In the genomic region with DNA sequence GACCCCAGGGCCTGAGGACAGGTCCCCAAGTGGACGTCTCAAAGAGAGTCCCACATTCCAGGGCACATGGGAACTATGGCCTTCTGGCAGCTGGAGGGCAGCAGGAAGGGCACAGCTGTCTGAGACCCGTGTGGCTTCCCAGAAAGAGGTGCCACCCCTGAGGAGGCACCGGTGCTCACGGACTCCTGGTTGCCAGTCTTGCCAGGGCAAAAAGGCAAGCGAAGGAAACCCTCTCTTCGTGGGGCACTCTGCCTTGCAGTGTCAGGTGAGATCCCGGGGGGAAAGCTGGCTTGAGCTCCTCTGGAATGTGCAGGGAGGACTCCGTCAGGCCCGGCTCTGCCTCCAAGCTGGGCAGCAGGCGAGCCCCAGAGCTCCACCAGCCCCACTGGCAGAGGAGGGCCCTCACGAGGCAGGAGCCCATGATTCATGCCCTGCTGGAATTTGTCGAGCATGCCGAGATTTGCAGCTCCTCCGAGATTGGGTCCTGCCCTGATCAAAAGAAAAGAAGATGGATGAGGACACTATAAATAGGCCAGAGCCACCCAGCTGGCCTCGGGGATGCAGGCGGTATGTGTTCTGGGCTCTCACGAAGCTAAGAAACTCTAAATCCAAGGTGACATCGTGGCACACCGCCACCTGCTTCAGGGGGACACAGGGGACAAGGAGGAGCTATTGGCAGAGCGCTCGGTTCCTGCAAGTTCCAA, we compare ENCODE assay signal across 9 cellular contexts. TPM values are rescaled to one million over a fixed set of nuclear protein-coding genes. Genes with fewer than 3 reads are reported as not detected.
A peak's percentile ranks its signal among the peaks of the same experiment; 100 is the strongest.
DNase-seq lines count a peak whose midpoint lies in the region; ATAC-seq and TF ChIP-seq lines count a peak whose summit lies in the region.
"Had no signal": no experiment of that assay in that cellular context is flagged by ENCODE, and none has a peak within 500 bp of the region (broad histone marks: within the 10 kb centered on the region; RNA-seq: fewer than 3 reads in every experiment).

No MANE protein-coding gene starts in this region.

- intact Hi-C loops in ascending aorta (cut with DNase I), result no loop called here

- H3K4me1 ChIP-seq in ascending aorta (peaks cover 9 to 23% of the 10 kb centered on the region in 2 donors), right atrium auricular region (peaks cover 0 to 46% of the 10 kb centered on the region in 2 donors)

- TF ChIP-seq CTCF in ascending aorta (IDR thresholded peaks at IDR 0.05) (no peak), right atrium auricular region (IDR thresholded peaks at IDR 0.05) (no peak), retinal pigment epithelial cell (conservative IDR thresholded peaks at IDR 0.05; ENCODE audit: low read depth, low read length) (no peak)

- H3K4me3 ChIP-seq in ascending aorta (no peak overlapping the region), right atrium auricular region (peak overlapping the region in 1 of 2 donors; percentile 18), retinal pigment epithelial cell (ENCODE audit: low read length) (peak overlapping the region; percentile 15)

- H3K36me3 ChIP-seq in ascending aorta (no peaks in the 10 kb centered on the region), right atrium auricular region (no peaks in the 10 kb centered on the region)

- DNase-seq in EL (peak; percentile 88), ascending aorta (ENCODE audit: low spot score in 2 of 2) (no peak), right atrium auricular region (ENCODE audit: low spot score) (peak; percentile 71), retinal pigment epithelial cell (ENCODE audit: low read depth) (peak; percentile 95), germinal center (ENCODE audit: low spot score) (no peak), Kasumi-1 (lab: John Stamatoyannopoulos, UW) (no peak), Ammon's horn (ENCODE audit: low spot score) (no peak)
- DNase-seq: DMS79 treated with DMSO at 0.1 percent for 48 hours had no signal

- ATAC-seq in GM21825 (IDR thresholded peaks at IDR 0.05; ENCODE audit: unreplicated experiment), result no peak

- peak overlapping the region; percentile 41 to 63 for H3K27ac ChIP-seq in ascending aorta
- peak overlapping the region; percentile 85 to 88 for H3K27ac ChIP-seq in right atrium auricular region

- H3K9me3 ChIP-seq in ascending aorta (no peaks in the 10 kb centered on the region), right atrium auricular region (no peaks in the 10 kb centered on the region)

- no peaks in the 10 kb centered on the region for H3K27me3 ChIP-seq in ascending aorta
- no peaks in the 10 kb centered on the region for H3K27me3 ChIP-seq in right atrium auricular region

RNA-seq across cellular contexts. Expression of a gene that starts 9.9 kb away (rescaled TPM):
- total RNA-seq in ascending aorta (10.5 TPM), right atrium auricular region (1 to 10 TPM; 7.1 to 9.6 TPM)

Comparison
In these comparisons a context has a peak if more than half of its experiments do, and no peak if none do; other contexts are left out.
1. DNase-seq: peak in EL (single experiment), right atrium auricular region (single experiment) and retinal pigment epithelial cell (single experiment); none in ascending aorta (0 of 2), germinal center (single experiment), Kasumi-1 (0 of 2) and Ammon's horn (single experiment).